ENCODE assay signal across 9 cellular contexts in genomic region chr15:101138913-101139880, GRCh38.
A peak's percentile ranks its signal among the peaks of the same experiment; 100 is the strongest.
DNase-seq lines count a peak whose midpoint lies in the region; ATAC-seq, FAIRE-seq and TF ChIP-seq lines count a peak whose summit lies in the region.
"Had no signal": no experiment of that assay in that cellular context is flagged by ENCODE, and none has a peak within 500 bp of the region (broad histone marks: within the 10 kb centered on the region; RNA-seq: fewer than 3 reads in every experiment).

No MANE protein-coding gene starts in this region.

- TF ChIP-seq CTCF in D721Med (IDR thresholded peaks at IDR 0.05; ENCODE audit: insufficient read depth, missing control alignments) = no peak

- no peak overlapping the region for H3K23ac ChIP-seq in neuronal stem cell (ENCODE audit: low read depth, low read length, poor library complexity)

- H3K9me3 ChIP-seq in neuronal stem cell (replicated peaks in 1 of 2; ENCODE audit: control insufficient read depth in 2 of 2, insufficient read depth in 1 of 2, low read depth in 1 of 2, low read length in 2 of 2) = peaks cover 0 to 3% of the 10 kb centered on the region in 2 donors

- H3K4me2 ChIP-seq in neuronal stem cell (ENCODE audit: insufficient read depth, low read length, poor library complexity, severe bottlenecking) = no peak overlapping the region

- H3K14ac ChIP-seq in neuronal stem cell (ENCODE audit: low read length) = no peak overlapping the region

- H3K79me1 ChIP-seq in neuronal stem cell (ENCODE audit: low read depth, low read length) = no peaks in the 10 kb centered on the region

- H4K91ac ChIP-seq in neuronal stem cell (ENCODE audit: low read depth, low read length, poor library complexity) = no peak overlapping the region

- no peak overlapping the region for H3K9ac ChIP-seq in neuronal stem cell (ENCODE audit: low read depth, low read length, poor library complexity)
- H3K9ac ChIP-seq: parathyroid adenoma had no signal

- H2BK12ac ChIP-seq in neuronal stem cell (ENCODE audit: low read length) = no peak overlapping the region

- H3K18ac ChIP-seq in neuronal stem cell (ENCODE audit: low read length) = peak overlapping the region; percentile 44

- no peaks in the 10 kb centered on the region for H3K27me3 ChIP-seq in neuronal stem cell (ENCODE audit: control insufficient read depth in 3 of 3, insufficient read depth in 3 of 3, low read depth in 1 of 3, low read length in 3 of 3)

- H2AK5ac ChIP-seq in neuronal stem cell (ENCODE audit: low read depth, low read length) = no peak overlapping the region

- H3K4me3 ChIP-seq in neuronal stem cell (ENCODE audit: low read length in 2 of 2) = no peak overlapping the region

- no peak overlapping the region for H2BK120ac ChIP-seq in neuronal stem cell (ENCODE audit: low read depth, low read length)

- FAIRE-seq in D721Med (lab: Jason Lieb, UNC) = no peak

- H2BK5ac ChIP-seq in neuronal stem cell (ENCODE audit: low read length) = no peak overlapping the region

- no CpG with 5 or more reads among the region's 22 CpGs for WGBS in neuronal stem cell (ENCODE audit: extremely low coverage in 2 of 2, insufficient read length in 2 of 2, insufficient replicate concordance in 1 of 2), 2 donors

- no peak overlapping the region for H2AFZ ChIP-seq in neuronal stem cell (ENCODE audit: low read length)
- H2AFZ ChIP-seq: parathyroid adenoma had no signal

- no peak overlapping the region for H3K4ac ChIP-seq in neuronal stem cell (ENCODE audit: low read length)

- H3K36me3 ChIP-seq in neuronal stem cell (replicated peaks in 1 of 2; ENCODE audit: control insufficient read depth in 2 of 2, insufficient read depth in 2 of 2, low read length in 2 of 2) = no peaks in the 10 kb centered on the region

- ATAC-seq in GM18909 (IDR thresholded peaks at IDR 0.05; ENCODE audit: poor library complexity, unreplicated experiment) (peak; percentile 59), HG02798 (IDR thresholded peaks at IDR 0.05; ENCODE audit: poor library complexity, unreplicated experiment) (peak; percentile 72)

- no peak overlapping the region for H4K8ac ChIP-seq in neuronal stem cell (ENCODE audit: low read depth, low read length)

- peaks cover 3% of the 10 kb centered on the region in 2 donors for H3K4me1 ChIP-seq in neuronal stem cell (ENCODE audit: control insufficient read depth in 2 of 2, insufficient read depth in 1 of 2, low read depth in 1 of 2, low read length in 2 of 2)
- H3K4me1 ChIP-seq: parathyroid adenoma had no signal

- peak; percentile 44 for DNase-seq in NCI-H2107 (lab: John Stamatoyannopoulos, UW)
- no peak for DNase-seq in neuronal stem cell (ENCODE audit: low spot score)
- no peak for DNase-seq in D721Med (ENCODE audit: insufficient read length, low spot score)
- DNase-seq in central memory CD4-positive, alpha-beta T cell = no peak
- no peak for DNase-seq in AML-193 (lab: John Stamatoyannopoulos, UW)
- DNase-seq in activated CD4-positive, alpha-beta T cell treated with anti-CD3 and anti-CD28 coated beads for 1 hour = no peak

- peak overlapping the region; percentile 69 for H2BK15ac ChIP-seq in neuronal stem cell (ENCODE audit: low read length)

- H3K27ac ChIP-seq in neuronal stem cell (replicated peaks; ENCODE audit: low read length) = no peak overlapping the region
- H3K27ac ChIP-seq: parathyroid adenoma had no signal
